16 cellular contexts compared by ENCODE assay signal in the genomic region with DNA sequence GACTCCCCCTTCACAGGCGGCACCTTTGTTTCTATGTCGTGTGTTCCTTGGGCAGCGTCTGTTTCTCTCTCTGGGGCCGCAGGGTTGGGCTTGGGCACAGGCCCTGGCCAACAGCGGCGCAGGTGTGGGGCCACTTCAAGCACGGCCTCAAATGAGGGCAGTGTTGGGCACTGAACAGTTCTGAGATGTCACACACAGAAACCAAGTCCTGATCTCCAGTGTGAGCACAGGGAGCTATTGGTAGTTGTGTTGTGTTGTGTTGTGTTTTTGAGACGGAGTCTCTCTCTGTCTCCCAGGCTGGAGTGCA. TPM values are rescaled to one million over a fixed set of nuclear protein-coding genes. Genes with fewer than 3 reads are reported as not detected.
DNase-seq lines count a peak whose midpoint lies in the region; ATAC-seq, FAIRE-seq and TF ChIP-seq lines count a peak whose summit lies in the region.
"Had no signal": no experiment of that assay in that cellular context is flagged by ENCODE, and none has a peak within 500 bp of the region (broad histone marks: within the 10 kb centered on the region; RNA-seq: fewer than 3 reads in every experiment).

No MANE protein-coding gene starts in this region.

- no peak overlapping the region for H2AFZ ChIP-seq in HepG2 (ENCODE audit: low read length)

- peaks cover 96% of the 10 kb centered on the region for H3K79me2 ChIP-seq in HepG2 (ENCODE audit: insufficient read depth, low read length)

- no peak for TF ChIP-seq EP300 in HepG2 (IDR thresholded peaks at IDR 0.05; ENCODE audit: low read depth in 2 of 2, low read length in 2 of 2)
- no peak for TF ChIP-seq EP300 in HepG2 (CRISPR knock-in tag; IDR thresholded peaks at IDR 0.05; ENCODE audit: borderline replicate concordance)

- H3K27me3 Mint-ChIP-seq in central memory CD8-positive, alpha-beta T cell: no peaks in the 10 kb centered on the region
- H3K27me3 Mint-ChIP-seq in nephron progenitor cell (ENCODE audit: low read depth, poor library complexity): no peaks in the 10 kb centered on the region

- CTCF ChIA-PET in HepG2 (lab: Yijun Ruan, JAX; ENCODE audit: low intra/inter-chr PET ratio, low total read pairs): no interaction called here

- no peak overlapping the region for H3K4me3 Mint-ChIP-seq in central memory CD8-positive, alpha-beta T cell
- H3K4me3 Mint-ChIP-seq in nephron progenitor cell: no peak overlapping the region

- H3K4me1 ChIP-seq in HepG2 (ENCODE audit: insufficient read depth, low read length) (peaks cover 20% of the 10 kb centered on the region), right lobe of liver (peaks cover 0 to 13% (median 2%) of the 10 kb centered on the region in 4 donors)

- POLR2A ChIA-PET in HepG2 (lab: Yijun Ruan, JAX): no interaction called here

- H3K9me3 ChIP-seq in HepG2 (ENCODE audit: low read length) (no peaks in the 10 kb centered on the region), right lobe of liver (no peaks in the 10 kb centered on the region)
- H3K9me3 ChIP-seq: SK-N-SH had no signal

- no peak for DNase-seq in HepG2 (ENCODE audit: low spot score)
- no peak for DNase-seq in right lobe of liver
- no peak for DNase-seq in central memory CD8-positive, alpha-beta T cell (ENCODE audit: low spot score in 2 of 2)
- DNase-seq in nephron progenitor cell: no peak
- no peak for DNase-seq in SKM-1 (lab: John Stamatoyannopoulos, UW; ENCODE audit: unreplicated experiment)
- no peak for DNase-seq in glomerular visceral epithelial cell (ENCODE audit: extremely low spot score)
- no peak for DNase-seq in T-helper 9 cell
- DNase-seq: activated CD8-positive, alpha-beta memory T cell treated with anti-CD3 and anti-CD28 coated beads, Interleukin-2, amount 50 U/mL, for 4 hours; DMS153; erythroblast; Kasumi-1; NCI-H1436 treated with DMSO at 0.1 percent for 48 hours; NCI-H345; SK-N-SH had no signal

- no peak for TF ChIP-seq CTCF in HepG2 (CRISPR knock-in tag; IDR thresholded peaks at IDR 0.05)
- no peak for TF ChIP-seq CTCF in right lobe of liver (IDR thresholded peaks at IDR 0.05)
- no peak for TF ChIP-seq CTCF in nephron progenitor cell (IDR thresholded peaks at IDR 0.05)

- H3K27ac Mint-ChIP-seq in central memory CD8-positive, alpha-beta T cell (ENCODE audit: low read depth): peak overlapping the region; percentile 39
- peak overlapping the region; percentile 39 for H3K27ac Mint-ChIP-seq in nephron progenitor cell

- TF ChIP-seq POLR2A in HepG2 (IDR thresholded peaks at IDR 0.05; ENCODE audit: insufficient read depth in 1 of 2, low read depth in 2 of 2, low read length in 2 of 2): no peak
- no peak for TF ChIP-seq POLR2A in right lobe of liver (IDR thresholded peaks at IDR 0.05)

- no peak overlapping the region for H3K9ac ChIP-seq in HepG2 (ENCODE audit: insufficient read depth, low read depth, low read length)
- H3K9ac ChIP-seq: SK-N-SH had no signal

- H3K27ac ChIP-seq in HepG2 (ENCODE audit: extremely low read length, insufficient read depth, low read length): no peak overlapping the region
- no peak overlapping the region for H3K27ac ChIP-seq in right lobe of liver
- H3K27ac ChIP-seq: coronary artery had no signal

- no peak for FAIRE-seq in HepG2 (lab: Jason Lieb, UNC)

- H3K4me2 ChIP-seq in HepG2 (ENCODE audit: low read depth, low read length): no peak overlapping the region
- H3K4me2 ChIP-seq: SK-N-SH had no signal

- intact Hi-C loops in HepG2 (cut with micrococcal nuclease; ENCODE audit: unreplicated experiment): no loop called here
- intact Hi-C loops in right lobe of liver (cut with DNase I): no loop called here

- peaks cover 1 to 14% of the 10 kb centered on the region in 2 experiments; a peak in 3 of 5 replicates for H3K36me3 ChIP-seq in HepG2 (replicated peaks in 1 of 2; ENCODE audit: control insufficient read depth in 1 of 2, insufficient read depth in 2 of 2, low read length in 2 of 2)
- no peaks in the 10 kb centered on the region for H3K36me3 ChIP-seq in right lobe of liver

- H3K36me3 Mint-ChIP-seq in central memory CD8-positive, alpha-beta T cell (ENCODE audit: insufficient read depth): peaks cover 16% of the 10 kb centered on the region
- H3K36me3 Mint-ChIP-seq in nephron progenitor cell (ENCODE audit: low read depth): peaks cover 20% of the 10 kb centered on the region

- ATAC-seq in HepG2 (no peak; the same call in 2 of the 3 replicates), right lobe of liver (no peak), HG02571 (IDR thresholded peaks at IDR 0.05; ENCODE audit: unreplicated experiment) (no peak)
- no peak for ATAC-seq in central memory CD8-positive, alpha-beta T cell (replicated peaks; ENCODE audit: extremely low read depth, poor library complexity, severe bottlenecking)

- no TSS peak for BruUV-seq in HepG2 (replicated peaks; lab: Mats Ljungman, UMichigan)

- TF ChIP-seq RAD21 in HepG2 (CRISPR knock-in tag; IDR thresholded peaks at IDR 0.05): no peak

- peaks cover 20% of the 10 kb centered on the region; the same call in 1 of the 2 replicates for H4K20me1 ChIP-seq in HepG2 (ENCODE audit: insufficient read depth, low read length)

- in situ Hi-C loops in HepG2 (cut with HindIII; ENCODE audit: extremely low pct_ligation_motif_present, low pct_unique_long_range_greater_than_20kb): no loop called here

- H3K4me1 Mint-ChIP-seq in central memory CD8-positive, alpha-beta T cell: peaks cover 68% of the 10 kb centered on the region
- H3K4me1 Mint-ChIP-seq in nephron progenitor cell: peaks cover 49% of the 10 kb centered on the region

- H3K4me3 ChIP-seq in HepG2 (replicated peaks in 1 of 3; ENCODE audit: insufficient read depth in 1 of 3, low read depth in 2 of 3, low read length in 3 of 3) (no peak overlapping the region), right lobe of liver (no peak overlapping the region)
- H3K4me3 ChIP-seq: coronary artery had no signal

- H3K9me3 Mint-ChIP-seq in central memory CD8-positive, alpha-beta T cell: no peaks in the 10 kb centered on the region
- no peaks in the 10 kb centered on the region for H3K9me3 Mint-ChIP-seq in nephron progenitor cell

- WGBS in HepG2 (ENCODE audit: low lambda C conversion rate): 100% methylated on average over 8 of the region's 8 CpGs
- 100% methylated on average over 1 of the region's 8 CpGs for WGBS in right lobe of liver (ENCODE audit: insufficient coverage, low coverage, low lambda C conversion rate, missing lambda C conversion rate)

- H3K27me3 ChIP-seq in HepG2 (ENCODE audit: control insufficient read depth in 1 of 2, insufficient read depth in 2 of 2, low read length in 2 of 2) (no peaks in the 10 kb centered on the region), right lobe of liver (no peaks in the 10 kb centered on the region)

TF ChIP-seq in HepG2, 621 proteins besides CTCF, POLR2A, EP300 and RAD21:
- TF ChIP-seq AGO2 (optimal IDR thresholded peaks at IDR 0.05; ENCODE audit: low read depth, low read length) (peak; percentile 8), ZNF496 (CRISPR knock-in tag; IDR thresholded peaks at IDR 0.05; ENCODE audit: insufficient replicate concordance) (no peak), PLSCR1 (CRISPR knock-in tag; IDR thresholded peaks at IDR 0.05; ENCODE audit: borderline replicate concordance) (no peak), CENPX (CRISPR knock-in tag; IDR thresholded peaks at IDR 0.05) (no peak)
TF ChIP-seq in HepG2: peak in this region for 1.

RNA-seq across cellular contexts. Expression of gene GATAD2A, which starts 42.7 kb away (rescaled TPM):
- total RNA-seq in HepG2 (2016; rRNA removed; fragmentation: Illumina TruSeq; extraction: Trizol) (25.1 and 28.6 TPM in 2 replicates), right lobe of liver (10 to 100 TPM; 23.9 to 59.6 (median 39.2) TPM)
- total RNA-seq in HepG2 (2016; cell fraction: cytosol; rRNA removed; fragmentation: Illumina TruSeq; extraction: Trizol; ENCODE audit: low read depth): 10.8 and 13.3 TPM in 2 replicates
- 24.5 and 30.0 TPM in 2 replicates for total RNA-seq in HepG2 (2016; cell fraction: insoluble cytoplasmic fraction; rRNA removed; fragmentation: Illumina TruSeq; extraction: Trizol)
- total RNA-seq in HepG2 (2016; cell fraction: membrane; rRNA removed; fragmentation: Illumina TruSeq; extraction: Trizol): 43.4 and 51.5 TPM in 2 replicates
- 19.5 and 24.3 TPM in 2 replicates for total RNA-seq in HepG2 (2016; cell fraction: nucleus; rRNA removed; fragmentation: Illumina TruSeq; extraction: Trizol)
- polyA plus RNA-seq in HepG2 (2011; rRNA removed): 15.1 and 16.8 TPM in 2 replicates
- 10.5 and 13.4 TPM in 2 replicates for polyA plus RNA-seq in HepG2 (2011; cell fraction: cytosol; rRNA removed)
- 17.3 and 19.1 TPM in 2 replicates for polyA plus RNA-seq in HepG2 (2011; cell fraction: nucleus; rRNA removed)
- 19.3 and 26.1 TPM in 2 replicates for polyA plus RNA-seq in HepG2 (2012)
- 13.2 and 13.4 TPM in 2 replicates for polyA plus RNA-seq in HepG2 (2016; cell fraction: cytosol; fragmentation: Illumina TruSeq; extraction: Trizol; ENCODE audit: low read depth)
- 38.8 and 59.1 TPM in 2 replicates for polyA plus RNA-seq in HepG2 (2016; cell fraction: insoluble cytoplasmic fraction; fragmentation: Illumina TruSeq; extraction: Trizol; ENCODE audit: low read depth)
- polyA plus RNA-seq in HepG2 (2016; cell fraction: membrane; fragmentation: Illumina TruSeq; extraction: Trizol; ENCODE audit: low read depth): 38.7 and 46.4 TPM in 2 replicates
- polyA plus RNA-seq in HepG2 (2016; cell fraction: nucleus; fragmentation: Illumina TruSeq; extraction: Trizol; ENCODE audit: insufficient read depth, low read depth): 43.6 and 47.2 TPM in 2 replicates
- polyA minus RNA-seq in HepG2 (2011; rRNA and poly(A)+ RNA removed; ENCODE audit: low replicate concordance): 16.0 and 18.2 TPM in 2 replicates
- 24.2 and 24.4 TPM in 2 replicates for polyA minus RNA-seq in HepG2 (2011; cell fraction: cytosol; rRNA and poly(A)+ RNA removed)
- 11.5 and 14.5 TPM in 2 replicates for polyA minus RNA-seq in HepG2 (2011; cell fraction: nucleus; rRNA and poly(A)+ RNA removed)
